In the genomic region with DNA sequence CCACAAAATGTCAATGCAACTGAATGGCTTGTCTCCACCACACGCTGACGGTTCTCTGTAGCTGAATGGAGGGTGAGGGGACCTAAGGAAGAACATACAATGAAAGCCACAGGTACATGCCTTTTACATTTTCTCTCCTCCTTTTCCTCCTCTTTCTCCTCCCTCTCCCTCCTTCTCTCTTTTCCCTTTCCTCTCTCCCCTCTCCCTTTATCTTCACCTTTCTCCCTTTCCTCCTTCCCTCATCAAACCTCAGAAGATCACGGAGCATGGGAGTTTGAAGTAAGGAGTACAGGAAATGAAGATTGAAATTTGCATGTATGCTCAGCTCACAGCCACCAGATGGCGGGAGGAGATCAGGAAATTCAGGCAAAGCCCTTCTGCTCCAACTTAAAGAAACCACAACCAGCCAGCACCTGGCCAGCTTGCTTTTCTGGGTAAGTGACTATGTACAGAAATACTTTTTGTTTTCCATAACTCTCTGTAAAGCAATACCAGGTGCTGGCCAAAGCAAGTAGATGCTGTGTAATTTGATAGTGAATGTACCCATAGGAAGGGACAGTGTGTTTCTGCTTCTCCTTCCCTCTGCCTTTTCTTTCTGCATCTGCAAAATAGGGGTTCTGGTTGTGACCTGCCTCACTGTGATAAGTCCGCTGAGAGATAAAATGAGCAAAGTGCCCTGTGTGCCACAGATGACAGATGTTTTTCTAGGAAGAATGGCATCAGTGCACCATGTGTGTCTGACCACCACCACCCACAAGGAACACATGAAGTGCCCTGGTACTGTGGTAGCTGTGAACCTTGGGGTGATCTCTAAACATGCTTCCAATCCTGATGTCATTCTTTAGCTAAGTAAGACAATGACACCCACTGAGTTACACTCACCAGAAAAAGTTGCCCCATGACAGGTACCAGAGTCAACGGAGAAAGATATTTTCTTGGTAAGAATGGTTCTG, we compare ENCODE assay signal across 1 cellular context.
TF ChIP-seq lines count a peak whose summit lies in the region.

No MANE protein-coding gene starts in this region.

TF ChIP-seq in HepG2, 621 proteins besides CTCF, POLR2A, EP300 and RAD21 (continued from another document and continues in another):
- TF ChIP-seq, protein P1, sequence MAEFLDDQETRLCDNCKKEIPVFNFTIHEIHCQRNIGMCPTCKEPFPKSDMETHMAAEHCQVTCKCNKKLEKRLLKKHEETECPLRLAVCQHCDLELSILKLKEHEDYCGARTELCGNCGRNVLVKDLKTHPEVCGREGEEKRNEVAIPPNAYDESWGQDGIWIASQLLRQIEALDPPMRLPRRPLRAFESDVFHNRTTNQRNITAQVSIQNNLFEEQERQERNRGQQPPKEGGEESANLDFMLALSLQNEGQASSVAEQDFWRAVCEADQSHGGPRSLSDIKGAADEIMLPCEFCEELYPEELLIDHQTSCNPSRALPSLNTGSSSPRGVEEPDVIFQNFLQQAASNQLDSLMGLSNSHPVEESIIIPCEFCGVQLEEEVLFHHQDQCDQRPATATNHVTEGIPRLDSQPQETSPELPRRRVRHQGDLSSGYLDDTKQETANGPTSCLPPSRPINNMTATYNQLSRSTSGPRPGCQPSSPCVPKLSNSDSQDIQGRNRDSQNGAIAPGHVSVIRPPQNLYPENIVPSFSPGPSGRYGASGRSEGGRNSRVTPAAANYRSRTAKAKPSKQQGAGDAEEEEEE (CRISPR knock-in tag; IDR thresholded peaks at IDR 0.05; ENCODE audit: borderline replicate concordance): peak; percentile 47; the same call in 1 of the 2 replicates
- TF ChIP-seq, protein P2, sequence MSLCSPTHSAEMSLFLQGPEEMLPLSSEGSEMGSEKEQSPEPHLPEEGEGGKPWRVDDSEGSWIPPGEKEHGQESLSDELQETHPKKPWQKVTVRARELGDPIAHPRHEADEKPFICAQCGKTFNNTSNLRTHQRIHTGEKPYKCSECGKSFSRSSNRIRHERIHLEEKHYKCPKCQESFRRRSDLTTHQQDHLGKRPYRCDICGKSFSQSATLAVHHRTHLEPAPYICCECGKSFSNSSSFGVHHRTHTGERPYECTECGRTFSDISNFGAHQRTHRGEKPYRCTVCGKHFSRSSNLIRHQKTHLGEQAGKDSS (CRISPR knock-in tag; IDR thresholded peaks at IDR 0.05; ENCODE audit: borderline replicate concordance, low read depth): no peak
- no peak for TF ChIP-seq MXI1 (IDR thresholded peaks at IDR 0.05; ENCODE audit: borderline replicate concordance, low read depth, low read length)
- TF ChIP-seq, protein P3, sequence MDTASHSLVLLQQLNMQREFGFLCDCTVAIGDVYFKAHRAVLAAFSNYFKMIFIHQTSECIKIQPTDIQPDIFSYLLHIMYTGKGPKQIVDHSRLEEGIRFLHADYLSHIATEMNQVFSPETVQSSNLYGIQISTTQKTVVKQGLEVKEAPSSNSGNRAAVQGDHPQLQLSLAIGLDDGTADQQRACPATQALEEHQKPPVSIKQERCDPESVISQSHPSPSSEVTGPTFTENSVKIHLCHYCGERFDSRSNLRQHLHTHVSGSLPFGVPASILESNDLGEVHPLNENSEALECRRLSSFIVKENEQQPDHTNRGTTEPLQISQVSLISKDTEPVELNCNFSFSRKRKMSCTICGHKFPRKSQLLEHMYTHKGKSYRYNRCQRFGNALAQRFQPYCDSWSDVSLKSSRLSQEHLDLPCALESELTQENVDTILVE (CRISPR knock-in tag; IDR thresholded peaks at IDR 0.05): no peak
- TF ChIP-seq, protein P4, sequence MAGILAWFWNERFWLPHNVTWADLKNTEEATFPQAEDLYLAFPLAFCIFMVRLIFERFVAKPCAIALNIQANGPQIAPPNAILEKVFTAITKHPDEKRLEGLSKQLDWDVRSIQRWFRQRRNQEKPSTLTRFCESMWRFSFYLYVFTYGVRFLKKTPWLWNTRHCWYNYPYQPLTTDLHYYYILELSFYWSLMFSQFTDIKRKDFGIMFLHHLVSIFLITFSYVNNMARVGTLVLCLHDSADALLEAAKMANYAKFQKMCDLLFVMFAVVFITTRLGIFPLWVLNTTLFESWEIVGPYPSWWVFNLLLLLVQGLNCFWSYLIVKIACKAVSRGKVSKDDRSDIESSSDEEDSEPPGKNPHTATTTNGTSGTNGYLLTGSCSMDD (CRISPR knock-in tag; IDR thresholded peaks at IDR 0.05): no peak
- TF ChIP-seq, protein P5, sequence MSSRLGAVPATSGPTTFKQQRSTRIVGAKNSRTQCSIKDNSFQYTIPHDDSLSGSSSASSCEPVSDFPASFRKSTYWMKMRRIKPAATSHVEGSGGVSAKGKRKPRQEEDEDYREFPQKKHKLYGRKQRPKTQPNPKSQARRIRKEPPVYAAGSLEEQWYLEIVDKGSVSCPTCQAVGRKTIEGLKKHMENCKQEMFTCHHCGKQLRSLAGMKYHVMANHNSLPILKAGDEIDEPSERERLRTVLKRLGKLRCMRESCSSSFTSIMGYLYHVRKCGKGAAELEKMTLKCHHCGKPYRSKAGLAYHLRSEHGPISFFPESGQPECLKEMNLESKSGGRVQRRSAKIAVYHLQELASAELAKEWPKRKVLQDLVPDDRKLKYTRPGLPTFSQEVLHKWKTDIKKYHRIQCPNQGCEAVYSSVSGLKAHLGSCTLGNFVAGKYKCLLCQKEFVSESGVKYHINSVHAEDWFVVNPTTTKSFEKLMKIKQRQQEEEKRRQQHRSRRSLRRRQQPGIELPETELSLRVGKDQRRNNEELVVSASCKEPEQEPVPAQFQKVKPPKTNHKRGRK (CRISPR knock-in tag; IDR thresholded peaks at IDR 0.05): peak; percentile 98
- TF ChIP-seq YEATS4 (CRISPR knock-in tag; IDR thresholded peaks at IDR 0.05; ENCODE audit: borderline replicate concordance): no peak
- TF ChIP-seq WIZ (CRISPR knock-in tag; IDR thresholded peaks at IDR 0.05): no peak
- TF ChIP-seq FOXC1 (CRISPR knock-in tag; IDR thresholded peaks at IDR 0.05; ENCODE audit: borderline replicate concordance): 0 out of 2 replicates have a peak, but pooled peaks have one; percentile 37
- no peak for TF ChIP-seq REL (CRISPR knock-in tag; conservative IDR thresholded peaks at IDR 0.05)
- peak; percentile 24; the same call in 1 of the 2 replicates for TF ChIP-seq ERF (CRISPR knock-in tag; IDR thresholded peaks at IDR 0.05)
- TF ChIP-seq ZNF263 (CRISPR knock-in tag; IDR thresholded peaks at IDR 0.05): no peak
- peak; percentile 40 for TF ChIP-seq ZNF781 (CRISPR knock-in tag; IDR thresholded peaks at IDR 0.05; ENCODE audit: borderline replicate concordance, not compliant biosample characterization)
- no peak for TF ChIP-seq CHD4 (IDR thresholded peaks at IDR 0.05; ENCODE audit: borderline replicate concordance, low read length)
- no peak for TF ChIP-seq ZNF34 (CRISPR knock-in tag; IDR thresholded peaks at IDR 0.05; ENCODE audit: borderline replicate concordance)
- no peak for TF ChIP-seq IKZF4 (CRISPR knock-in tag; IDR thresholded peaks at IDR 0.05; ENCODE audit: borderline replicate concordance, low read depth, not compliant biosample characterization)
- TF ChIP-seq ARID2 (CRISPR knock-in tag; IDR thresholded peaks at IDR 0.05; ENCODE audit: borderline replicate concordance): no peak
- no peak for TF ChIP-seq ZMYM3 (CRISPR knock-in tag; IDR thresholded peaks at IDR 0.05)
- no peak for TF ChIP-seq TEAD3 (CRISPR knock-in tag; optimal IDR thresholded peaks at IDR 0.05; ENCODE audit: borderline replicate concordance)
- TF ChIP-seq GATA4 (IDR thresholded peaks at IDR 0.05; ENCODE audit: borderline replicate concordance, low read depth): no peak
- TF ChIP-seq ZBTB21 (CRISPR knock-in tag; IDR thresholded peaks at IDR 0.05): no peak
- TF ChIP-seq, protein P6, sequence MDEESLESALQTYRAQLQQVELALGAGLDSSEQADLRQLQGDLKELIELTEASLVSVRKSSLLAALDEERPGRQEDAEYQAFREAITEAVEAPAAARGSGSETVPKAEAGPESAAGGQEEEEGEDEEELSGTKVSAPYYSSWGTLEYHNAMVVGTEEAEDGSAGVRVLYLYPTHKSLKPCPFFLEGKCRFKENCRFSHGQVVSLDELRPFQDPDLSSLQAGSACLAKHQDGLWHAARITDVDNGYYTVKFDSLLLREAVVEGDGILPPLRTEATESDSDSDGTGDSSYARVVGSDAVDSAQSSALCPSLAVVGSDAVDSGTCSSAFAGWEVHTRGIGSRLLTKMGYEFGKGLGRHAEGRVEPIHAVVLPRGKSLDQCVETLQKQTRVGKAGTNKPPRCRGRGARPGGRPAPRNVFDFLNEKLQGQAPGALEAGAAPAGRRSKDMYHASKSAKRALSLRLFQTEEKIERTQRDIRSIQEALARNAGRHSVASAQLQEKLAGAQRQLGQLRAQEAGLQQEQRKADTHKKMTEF (CRISPR knock-in tag; IDR thresholded peaks at IDR 0.05): 0 out of 2 replicates have a peak, but pooled peaks have one; percentile 24
- no peak for TF ChIP-seq ZNF333 (CRISPR knock-in tag; IDR thresholded peaks at IDR 0.05; ENCODE audit: borderline replicate concordance)
- TF ChIP-seq ZNF547 (CRISPR knock-in tag; IDR thresholded peaks at IDR 0.05): no peak
- TF ChIP-seq KDM2A (CRISPR knock-in tag; IDR thresholded peaks at IDR 0.05; ENCODE audit: borderline replicate concordance, low read depth): 0 out of 2 replicates have a peak, but pooled peaks have one; percentile 37
- TF ChIP-seq ARNT2 (CRISPR knock-in tag; IDR thresholded peaks at IDR 0.05; ENCODE audit: low read depth): no peak
- TF ChIP-seq NKX3-1 (CRISPR knock-in tag; IDR thresholded peaks at IDR 0.05): no peak
- TF ChIP-seq AGO1 (IDR thresholded peaks at IDR 0.05; ENCODE audit: low read depth, low read length, poor library complexity, severe bottlenecking): no peak
- no peak for TF ChIP-seq SOX13 (IDR thresholded peaks at IDR 0.05)
- peak in 1 of 2 experiments; percentile 10; a peak in 1 of 4 replicates for TF ChIP-seq SOX13 (CRISPR knock-in tag; conservative IDR thresholded peaks at IDR 0.05 in 1 of 2, IDR thresholded peaks at IDR 0.05 in 1 of 2)
- TF ChIP-seq ZNF484 (CRISPR knock-in tag; IDR thresholded peaks at IDR 0.05; ENCODE audit: borderline replicate concordance, low read depth): no peak
- 0 out of 2 replicates have a peak, but pooled peaks have one; percentile 19 for TF ChIP-seq GATAD2A (CRISPR knock-in tag; IDR thresholded peaks at IDR 0.05)
- TF ChIP-seq, protein P7, sequence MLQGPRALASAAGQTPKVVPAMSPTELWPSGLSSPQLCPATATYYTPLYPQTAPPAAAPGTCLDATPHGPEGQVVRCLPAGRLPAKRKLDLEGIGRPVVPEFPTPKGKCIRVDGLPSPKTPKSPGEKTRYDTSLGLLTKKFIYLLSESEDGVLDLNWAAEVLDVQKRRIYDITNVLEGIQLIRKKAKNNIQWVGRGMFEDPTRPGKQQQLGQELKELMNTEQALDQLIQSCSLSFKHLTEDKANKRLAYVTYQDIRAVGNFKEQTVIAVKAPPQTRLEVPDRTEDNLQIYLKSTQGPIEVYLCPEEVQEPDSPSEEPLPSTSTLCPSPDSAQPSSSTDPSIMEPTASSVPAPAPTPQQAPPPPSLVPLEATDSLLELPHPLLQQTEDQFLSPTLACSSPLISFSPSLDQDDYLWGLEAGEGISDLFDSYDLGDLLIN (CRISPR knock-in tag; IDR thresholded peaks at IDR 0.05; ENCODE audit: borderline replicate concordance): no peak
- TF ChIP-seq FOXK1 (CRISPR knock-in tag; IDR thresholded peaks at IDR 0.05; ENCODE audit: borderline replicate concordance, low read depth): no peak
- TF ChIP-seq MXD4 (CRISPR knock-in tag; IDR thresholded peaks at IDR 0.05): 0 out of 2 replicates have a peak, but pooled peaks have one; percentile 46
- TF ChIP-seq ZNF768 (CRISPR knock-in tag; IDR thresholded peaks at IDR 0.05): no peak
- 0 out of 2 replicates have a peak, but pooled peaks have one; percentile 11 for TF ChIP-seq SAP130 (CRISPR knock-in tag; IDR thresholded peaks at IDR 0.05; ENCODE audit: low read depth)
- TF ChIP-seq SIN3B (IDR thresholded peaks at IDR 0.05; ENCODE audit: low read length): no peak
- TF ChIP-seq ZNF615 (CRISPR knock-in tag; IDR thresholded peaks at IDR 0.05; ENCODE audit: borderline replicate concordance): no peak
- TF ChIP-seq, protein P8, sequence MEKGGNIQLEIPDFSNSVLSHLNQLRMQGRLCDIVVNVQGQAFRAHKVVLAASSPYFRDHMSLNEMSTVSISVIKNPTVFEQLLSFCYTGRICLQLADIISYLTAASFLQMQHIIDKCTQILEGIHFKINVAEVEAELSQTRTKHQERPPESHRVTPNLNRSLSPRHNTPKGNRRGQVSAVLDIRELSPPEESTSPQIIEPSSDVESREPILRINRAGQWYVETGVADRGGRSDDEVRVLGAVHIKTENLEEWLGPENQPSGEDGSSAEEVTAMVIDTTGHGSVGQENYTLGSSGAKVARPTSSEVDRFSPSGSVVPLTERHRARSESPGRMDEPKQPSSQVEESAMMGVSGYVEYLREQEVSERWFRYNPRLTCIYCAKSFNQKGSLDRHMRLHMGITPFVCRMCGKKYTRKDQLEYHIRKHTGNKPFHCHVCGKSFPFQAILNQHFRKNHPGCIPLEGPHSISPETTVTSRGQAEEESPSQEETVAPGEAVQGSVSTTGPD (CRISPR knock-in tag; IDR thresholded peaks at IDR 0.05): no peak
- TF ChIP-seq, protein P9, sequence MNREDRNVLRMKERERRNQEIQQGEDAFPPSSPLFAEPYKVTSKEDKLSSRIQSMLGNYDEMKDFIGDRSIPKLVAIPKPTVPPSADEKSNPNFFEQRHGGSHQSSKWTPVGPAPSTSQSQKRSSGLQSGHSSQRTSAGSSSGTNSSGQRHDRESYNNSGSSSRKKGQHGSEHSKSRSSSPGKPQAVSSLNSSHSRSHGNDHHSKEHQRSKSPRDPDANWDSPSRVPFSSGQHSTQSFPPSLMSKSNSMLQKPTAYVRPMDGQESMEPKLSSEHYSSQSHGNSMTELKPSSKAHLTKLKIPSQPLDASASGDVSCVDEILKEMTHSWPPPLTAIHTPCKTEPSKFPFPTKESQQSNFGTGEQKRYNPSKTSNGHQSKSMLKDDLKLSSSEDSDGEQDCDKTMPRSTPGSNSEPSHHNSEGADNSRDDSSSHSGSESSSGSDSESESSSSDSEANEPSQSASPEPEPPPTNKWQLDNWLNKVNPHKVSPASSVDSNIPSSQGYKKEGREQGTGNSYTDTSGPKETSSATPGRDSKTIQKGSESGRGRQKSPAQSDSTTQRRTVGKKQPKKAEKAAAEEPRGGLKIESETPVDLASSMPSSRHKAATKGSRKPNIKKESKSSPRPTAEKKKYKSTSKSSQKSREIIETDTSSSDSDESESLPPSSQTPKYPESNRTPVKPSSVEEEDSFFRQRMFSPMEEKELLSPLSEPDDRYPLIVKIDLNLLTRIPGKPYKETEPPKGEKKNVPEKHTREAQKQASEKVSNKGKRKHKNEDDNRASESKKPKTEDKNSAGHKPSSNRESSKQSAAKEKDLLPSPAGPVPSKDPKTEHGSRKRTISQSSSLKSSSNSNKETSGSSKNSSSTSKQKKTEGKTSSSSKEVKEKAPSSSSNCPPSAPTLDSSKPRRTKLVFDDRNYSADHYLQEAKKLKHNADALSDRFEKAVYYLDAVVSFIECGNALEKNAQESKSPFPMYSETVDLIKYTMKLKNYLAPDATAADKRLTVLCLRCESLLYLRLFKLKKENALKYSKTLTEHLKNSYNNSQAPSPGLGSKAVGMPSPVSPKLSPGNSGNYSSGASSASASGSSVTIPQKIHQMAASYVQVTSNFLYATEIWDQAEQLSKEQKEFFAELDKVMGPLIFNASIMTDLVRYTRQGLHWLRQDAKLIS (CRISPR knock-in tag; IDR thresholded peaks at IDR 0.05): no peak
